20 cellular contexts compared by ENCODE assay signal in the genomic region with DNA sequence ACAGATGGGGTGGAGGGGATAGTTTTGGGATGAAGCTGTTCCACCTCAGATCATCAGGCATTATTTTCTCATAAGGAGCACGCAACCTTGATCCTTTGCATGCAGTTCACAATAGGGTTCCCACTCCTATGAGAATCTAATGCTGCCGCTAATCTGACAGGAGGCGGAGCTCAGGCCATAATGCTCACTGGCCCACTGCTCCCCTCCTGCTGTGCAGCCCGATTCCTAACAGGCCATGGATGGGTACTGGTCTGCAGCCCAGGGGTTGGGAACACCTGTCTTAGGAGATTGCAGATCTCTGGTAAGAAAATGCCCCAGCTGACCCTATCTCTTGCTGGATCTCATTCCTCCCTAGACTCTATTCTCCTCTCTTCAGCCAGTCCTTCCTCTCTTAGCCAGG. TPM values are rescaled to one million over a fixed set of nuclear protein-coding genes. Genes with fewer than 3 reads are reported as not detected.
DNase-seq lines count a peak whose midpoint lies in the region; ATAC-seq and TF ChIP-seq lines count a peak whose summit lies in the region.
"Had no signal": no experiment of that assay in that cellular context is flagged by ENCODE, and none has a peak within 500 bp of the region (broad histone marks: within the 10 kb centered on the region; RNA-seq: fewer than 3 reads in every experiment).

No MANE protein-coding gene starts in this region.

- no peaks in the 10 kb centered on the region for H3K27me3 ChIP-seq in esophagus (ENCODE audit: control insufficient read depth in 1 of 2, insufficient read depth in 2 of 2, low read length in 2 of 2)
- no peaks in the 10 kb centered on the region for H3K27me3 ChIP-seq in neutrophil

- WGBS in esophagus, 2 donors, result 81% methylated on average over 4 of the region's 4 CpGs

- peaks cover 7% of the 10 kb centered on the region for H3K27me3 Mint-ChIP-seq in activated naive CD8-positive, alpha-beta T cell treated with anti-CD3 and anti-CD28 coated beads, Interleukin-2, amount 50 U/mL, for 24 hours
- peaks cover 4% of the 10 kb centered on the region for H3K27me3 Mint-ChIP-seq in activated naive CD8-positive, alpha-beta T cell treated with anti-CD3 and anti-CD28 coated beads for 36 hours

- H3K4me1 ChIP-seq in esophagus (ENCODE audit: control insufficient read depth in 2 of 2, insufficient read depth in 2 of 2, low read length in 1 of 2) (peaks cover 0 to 3% of the 10 kb centered on the region in 2 donors), neutrophil (ENCODE audit: control insufficient read depth in 1 of 2, insufficient read depth in 1 of 2, low read depth in 1 of 2, low read length in 1 of 2) (peaks cover 22 to 38% of the 10 kb centered on the region in 2 experiments)
- H3K4me1 ChIP-seq: A549 had no signal

- H3K36me3 ChIP-seq in esophagus (ENCODE audit: control insufficient read depth in 2 of 2, insufficient read depth in 2 of 2, low read length in 1 of 2) (peaks cover 0 to 6% of the 10 kb centered on the region in 2 donors), neutrophil (peaks cover 62% of the 10 kb centered on the region)

- H3K4me1 Mint-ChIP-seq in activated naive CD8-positive, alpha-beta T cell treated with anti-CD3 and anti-CD28 coated beads, Interleukin-2, amount 50 U/mL, for 24 hours, result peaks cover 4% of the 10 kb centered on the region
- no peaks in the 10 kb centered on the region for H3K4me1 Mint-ChIP-seq in activated naive CD8-positive, alpha-beta T cell treated with anti-CD3 and anti-CD28 coated beads for 36 hours
- H3K4me1 Mint-ChIP-seq: CD4-positive, alpha-beta memory T cell had no signal

- no peak overlapping the region for H3K4me3 Mint-ChIP-seq in activated naive CD8-positive, alpha-beta T cell treated with anti-CD3 and anti-CD28 coated beads, Interleukin-2, amount 50 U/mL, for 24 hours
- no peak overlapping the region for H3K4me3 Mint-ChIP-seq in activated naive CD8-positive, alpha-beta T cell treated with anti-CD3 and anti-CD28 coated beads for 36 hours
- H3K4me3 Mint-ChIP-seq: CD4-positive, alpha-beta memory T cell had no signal

- ATAC-seq in activated naive CD8-positive, alpha-beta T cell treated with anti-CD3 and anti-CD28 coated beads, Interleukin-2, amount 50 U/mL, for 24 hours, result no peak
- no peak for ATAC-seq in GM18498 (IDR thresholded peaks at IDR 0.05; ENCODE audit: unreplicated experiment)
- ATAC-seq in HG03139 (IDR thresholded peaks at IDR 0.05; ENCODE audit: unreplicated experiment), result no peak
- ATAC-seq: A549, K562 had no signal

- H3K4me3 ChIP-seq in esophagus (ENCODE audit: low read depth in 1 of 2, low read length in 2 of 2) (no peak overlapping the region), neutrophil (ENCODE audit: low read depth in 1 of 2, low read length in 1 of 2) (no peak overlapping the region)
- H3K4me3 ChIP-seq: A549, GM23248, K562 had no signal

- no peak for DNase-seq in activated naive CD8-positive, alpha-beta T cell treated with anti-CD3 and anti-CD28 coated beads, Interleukin-2, amount 50 U/mL, for 24 hours
- no peak for DNase-seq in activated naive CD8-positive, alpha-beta T cell treated with anti-CD3 and anti-CD28 coated beads for 36 hours
- no peak for DNase-seq in NCI-H2227 treated with DMSO at 0.1 percent for 48 hours (lab: John Stamatoyannopoulos, UW)
- DNase-seq: AML-193; CD4-positive, alpha-beta memory T cell; DMS153; DMS79; GDM1; GM23248; HCEC 1CT; IMR-90 had no signal

- no peaks in the 10 kb centered on the region for H3K9me3 Mint-ChIP-seq in activated naive CD8-positive, alpha-beta T cell treated with anti-CD3 and anti-CD28 coated beads, Interleukin-2, amount 50 U/mL, for 24 hours
- H3K9me3 Mint-ChIP-seq in activated naive CD8-positive, alpha-beta T cell treated with anti-CD3 and anti-CD28 coated beads for 36 hours, result no peaks in the 10 kb centered on the region
- H3K9me3 Mint-ChIP-seq: CD4-positive, alpha-beta memory T cell had no signal

- H3K9me3 ChIP-seq in esophagus (ENCODE audit: control insufficient read depth in 2 of 2, insufficient read depth in 1 of 2, low read depth in 1 of 2, low read length in 1 of 2) (no peaks in the 10 kb centered on the region), neutrophil (no peaks in the 10 kb centered on the region)
- H3K9me3 ChIP-seq: A549 had no signal

- TF ChIP-seq CTCF in neutrophil (IDR thresholded peaks at IDR 0.05), result no peak

- H3K36me3 Mint-ChIP-seq in activated naive CD8-positive, alpha-beta T cell treated with anti-CD3 and anti-CD28 coated beads, Interleukin-2, amount 50 U/mL, for 24 hours (ENCODE audit: low read depth), result no peaks in the 10 kb centered on the region
- H3K36me3 Mint-ChIP-seq in activated naive CD8-positive, alpha-beta T cell treated with anti-CD3 and anti-CD28 coated beads for 36 hours, result no peaks in the 10 kb centered on the region
- H3K36me3 Mint-ChIP-seq: CD4-positive, alpha-beta memory T cell had no signal

- H3K27ac ChIP-seq in esophagus (ENCODE audit: low read depth in 2 of 2, low read length in 1 of 2) (peak overlapping the region; percentile 11 to 84), neutrophil (peak overlapping the region; percentile 43)
- H3K27ac ChIP-seq: 22Rv1, A549, C4-2B, GM23248 had no signal

- peak overlapping the region; percentile 10 for H3K27ac Mint-ChIP-seq in activated naive CD8-positive, alpha-beta T cell treated with anti-CD3 and anti-CD28 coated beads, Interleukin-2, amount 50 U/mL, for 24 hours
- no peak overlapping the region for H3K27ac Mint-ChIP-seq in activated naive CD8-positive, alpha-beta T cell treated with anti-CD3 and anti-CD28 coated beads for 36 hours

RNA-seq across cellular contexts. Expression of a gene that starts 6.8 kb away (rescaled TPM):
- not detected for total RNA-seq in activated naive CD8-positive, alpha-beta T cell treated with anti-CD3 and anti-CD28 coated beads for 36 hours
- over 10,000 TPM in 1 of 2 donors, 1,000 to 10,000 TPM in 1; 7,202 to 12,533 TPM for polyA plus RNA-seq in esophagus
- total RNA-seq: Daoy, IMR-90 had no signal
- polyA plus RNA-seq: CD4-positive, alpha-beta memory T cell had no signal

RNA-seq across cellular contexts. Expression of a gene that starts 51.1 kb away (rescaled TPM):
- total RNA-seq in activated naive CD8-positive, alpha-beta T cell treated with anti-CD3 and anti-CD28 coated beads for 36 hours, result 100 to 1,000 TPM; 170 to 210 TPM
- 10 to 100 TPM; 32.9 to 41.9 TPM for polyA plus RNA-seq in esophagus

RNA-seq across cellular contexts. Expression of a gene that starts 52.1 kb away (rescaled TPM):
- total RNA-seq in activated naive CD8-positive, alpha-beta T cell treated with anti-CD3 and anti-CD28 coated beads for 36 hours, result 100 to 1,000 TPM; 147 to 148 TPM
- polyA plus RNA-seq in esophagus, result 100 to 1,000 TPM; 242 TPM
